Comparison of ENCODE assay signal across 9 cellular contexts in the genomic region with DNA sequence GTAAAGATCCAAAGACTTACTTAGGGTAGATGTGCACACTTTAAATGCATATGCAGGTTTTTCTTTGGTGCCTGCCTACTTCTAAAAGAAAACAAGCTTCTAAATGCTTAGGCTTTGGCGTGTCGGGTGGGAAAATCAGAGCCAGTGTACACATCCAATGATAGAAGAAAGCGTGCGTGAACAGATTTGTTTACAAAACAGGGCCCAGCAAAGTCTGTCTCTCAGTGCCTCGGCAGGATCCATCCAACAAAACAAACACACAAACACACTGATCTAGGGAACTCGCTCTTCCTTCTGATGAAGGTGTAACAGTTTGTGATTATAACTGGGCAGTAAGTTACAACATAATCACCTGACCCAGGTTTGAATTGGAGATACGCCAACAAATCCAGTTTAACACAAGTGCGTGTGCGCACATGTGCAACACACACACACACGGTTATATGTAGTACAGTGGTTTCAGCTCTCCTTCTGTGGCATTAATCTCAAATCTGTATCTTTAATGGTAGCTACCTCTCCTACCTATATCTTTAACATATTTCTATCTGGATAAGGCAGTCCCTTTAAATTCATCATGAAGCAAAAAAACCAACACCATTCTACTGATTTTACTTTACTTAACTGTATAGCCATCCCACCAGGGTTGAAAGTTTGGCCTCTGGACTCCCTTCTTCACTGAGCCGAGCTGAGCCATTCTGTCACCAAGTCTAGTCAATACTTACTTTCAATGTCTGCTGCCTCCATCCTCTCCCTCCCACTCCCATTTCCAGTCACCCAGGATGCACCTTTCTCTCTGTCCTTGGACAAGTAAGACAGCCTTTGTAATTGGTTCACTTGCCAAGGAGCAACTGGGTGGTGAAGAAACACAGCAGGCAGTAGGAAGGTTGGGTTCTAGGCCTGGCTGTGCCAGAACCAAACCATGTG.
DNase-seq lines count a peak whose midpoint lies in the region; ATAC-seq, FAIRE-seq and TF ChIP-seq lines count a peak whose summit lies in the region.
"Had no signal": no experiment of that assay in that cellular context is flagged by ENCODE, and none has a peak within 500 bp of the region (broad histone marks: within the 10 kb centered on the region; RNA-seq: fewer than 3 reads in every experiment).

No MANE protein-coding gene starts in this region.

- TF ChIP-seq RAD21 in IMR-90 (IDR thresholded peaks at IDR 0.05; ENCODE audit: low read length): no peak
- TF ChIP-seq RAD21 in GM12878 (IDR thresholded peaks at IDR 0.05; ENCODE audit: insufficient read depth, low read depth, low read length): no peak

- peak overlapping the region; percentile 93 for H2BK120ac ChIP-seq in IMR-90 (ENCODE audit: low read depth, low read length)

- H3K79me1 ChIP-seq in IMR-90 (ENCODE audit: low read depth in 1 of 2, low read length in 2 of 2): peaks cover 17 to 60% of the 10 kb centered on the region in 2 experiments

- no peaks in the 10 kb centered on the region for H3K27me3 ChIP-seq in ACC112 (ENCODE audit: insufficient read depth, low read length)
- no peaks in the 10 kb centered on the region for H3K27me3 ChIP-seq in IMR-90 (ENCODE audit: control insufficient read depth, insufficient read depth, low read length)
- no peaks in the 10 kb centered on the region for H3K27me3 ChIP-seq in GM12878 (replicated peaks in 1 of 2; ENCODE audit: control insufficient read depth in 2 of 2, insufficient read depth in 2 of 2, low read length in 1 of 2)
- no peaks in the 10 kb centered on the region for H3K27me3 ChIP-seq in muscle layer of duodenum (ENCODE audit: low read depth, low read length)

- peak; percentile 15; the same call in 1 of the 2 replicates for TF ChIP-seq POLR2A in IMR-90 (IDR thresholded peaks at IDR 0.05; ENCODE audit: low read depth, low read length)
- TF ChIP-seq POLR2A in GM12878 (IDR thresholded peaks at IDR 0.05; ENCODE audit: low read depth, low read length): no peak; the same call in 1 of the 2 replicates

- peak overlapping the region; percentile 93 for H3K18ac ChIP-seq in IMR-90 (ENCODE audit: low read depth, low read length)

- CTCF ChIA-PET in IMR-90 (lab: Yijun Ruan, JAX): no interaction called here
- CTCF ChIA-PET in GM12878 (lab: Yijun Ruan, JAX): interaction anchor here (1.7 to 1.8 kb wide), 2 partner anchors 11 to 29 kb away, joined by 4 to 5 read pairs; no protein-coding TSS in a partner anchor

- H3K4me3 ChIP-seq in ACC112 (ENCODE audit: low read depth, low read length) (no peak overlapping the region), IMR-90 (ENCODE audit: insufficient read depth, low read depth, low read length) (peak overlapping the region; percentile 23; the same call in 1 of the 2 replicates), GM12878 (no peak overlapping the region), muscle layer of duodenum (ENCODE audit: low read depth in 1 of 2, low read length in 2 of 2) (no peak overlapping the region)

- peaks cover 16% of the 10 kb centered on the region for H3K9me1 ChIP-seq in IMR-90 (ENCODE audit: insufficient read depth, low read length)

- H4K20me1 ChIP-seq in IMR-90 (ENCODE audit: insufficient read depth, low read length) (no peaks in the 10 kb centered on the region; the same call in 1 of the 2 replicates), GM12878 (ENCODE audit: control insufficient read depth, insufficient read depth) (no peaks in the 10 kb centered on the region)

- H3K27ac ChIP-seq in ACC112 (ENCODE audit: low read depth, low read length) (peak overlapping the region; percentile 99), IMR-90 (ENCODE audit: insufficient read depth, low read length) (peak overlapping the region; percentile 97), GM12878 (ENCODE audit: control insufficient read depth, insufficient read depth) (peak overlapping the region; percentile 34), muscle layer of duodenum (ENCODE audit: low read length) (peak overlapping the region; percentile 45)

- WGBS in IMR-90 (ENCODE audit: extremely low coverage in 2 of 2, insufficient read length in 1 of 2), 2 experiments: 0% methylated on average over 1 of the region's 11 CpGs; no CpG with 5 or more reads in 1 of the 2 experiments
- 77% methylated on average over 11 of the region's 11 CpGs for WGBS in GM12878 (ENCODE audit: insufficient coverage, insufficient replicate concordance, low lambda C conversion rate, missing lambda C conversion rate)

- H2BK20ac ChIP-seq in IMR-90 (ENCODE audit: low read depth, low read length): peak overlapping the region; percentile 90

- H3K23ac ChIP-seq in IMR-90 (ENCODE audit: low read depth, low read length): peak overlapping the region; percentile 96

- H4K8ac ChIP-seq in IMR-90 (ENCODE audit: low read depth in 2 of 2, low read length in 2 of 2): peak overlapping the region; percentile 88 to 94

- peak overlapping the region; percentile 93 for H2BK15ac ChIP-seq in IMR-90 (ENCODE audit: low read depth, low read length)

- H3K36me3 ChIP-seq in ACC112 (ENCODE audit: insufficient read depth, low read length): peaks cover 7% of the 10 kb centered on the region; the same call in 1 of the 2 replicates
- H3K36me3 ChIP-seq in IMR-90 (ENCODE audit: control insufficient read depth, insufficient read depth, low read length): peaks cover 2% of the 10 kb centered on the region; the same call in 1 of the 2 replicates
- H3K36me3 ChIP-seq in GM12878 (ENCODE audit: control insufficient read depth in 2 of 2, insufficient read depth in 2 of 2, low read length in 1 of 2): peaks cover 20 to 35% of the 10 kb centered on the region in 2 experiments
- peaks cover 0 to 20% of the 10 kb centered on the region in 2 donors for H3K36me3 ChIP-seq in muscle layer of duodenum (ENCODE audit: control insufficient read depth in 1 of 2, insufficient read depth in 2 of 2, low read length in 2 of 2)

- peak overlapping the region; percentile 71 for H3K4ac ChIP-seq in IMR-90 (ENCODE audit: low read depth, low read length)

- RAD21 ChIA-PET in GM12878 (lab: Charles Lee; ENCODE audit: unreplicated experiment): interaction anchor here (0.9 kb wide), 1 partner anchor 110 kb away, joined by 3 read pairs; no protein-coding TSS in a partner anchor

- peak overlapping the region; percentile 86 for H3K56ac ChIP-seq in IMR-90 (ENCODE audit: extremely low read depth, insufficient read depth, low read length)

- H2BK5ac ChIP-seq in IMR-90 (ENCODE audit: low read depth, low read length, poor library complexity, severe bottlenecking): peak overlapping the region; percentile 100

- POLR2A ChIA-PET in IMR-90 (lab: Charles Lee; ENCODE audit: unreplicated experiment) (interaction anchor here (0.6 to 1.4 kb wide), 3 partner anchors 8 to 546 kb away, joined by 3 to 4 read pairs (median 3); no protein-coding TSS in a partner anchor), GM12878 (lab: Charles Lee) (no interaction called here)

- H2AFZ ChIP-seq in ACC112 (ENCODE audit: low read length, unreplicated experiment) (no peak overlapping the region), IMR-90 (replicated peaks; ENCODE audit: low read length, poor library complexity) (peak overlapping the region; percentile 1), GM12878 (ENCODE audit: control insufficient read depth, low read depth, low read length) (no peak overlapping the region)

- TF ChIP-seq CTCF in IMR-90 (conservative IDR thresholded peaks at IDR 0.05; ENCODE audit: low read depth, low read length) (no peak), GM12878 (IDR thresholded peaks at IDR 0.05 in 2 of 3, conservative IDR thresholded peaks at IDR 0.05 in 1 of 3; ENCODE audit: control insufficient read depth in 2 of 3, extremely low read depth in 1 of 3, insufficient read depth in 1 of 3, low read depth in 3 of 3, low read length in 3 of 3) (no peak)

- H3K9ac ChIP-seq in IMR-90 (ENCODE audit: low read depth, low read length) (peak overlapping the region; percentile 82), GM12878 (ENCODE audit: control insufficient read depth, insufficient read depth, low read length) (no peak overlapping the region)

- intact Hi-C loops in IMR-90 (cut with micrococcal nuclease): no loop called here
- intact Hi-C loops in GM12878 (cut with micrococcal nuclease; ENCODE audit: unreplicated experiment): no loop called here

- peak overlapping the region; percentile 98 for H2AK5ac ChIP-seq in IMR-90 (ENCODE audit: low read depth, low read length)

- dilution Hi-C loops in IMR-90 (cut with HindIII; ENCODE audit: low sequenced_read_pairs, unreplicated experiment): no loop called here

- no peak for FAIRE-seq in GM12878 (lab: Jason Lieb, UNC)

- no TSS peak for BruUV-seq in IMR-90 (replicated peaks; lab: Mats Ljungman, UMichigan)
- BruUV-seq in GM12878 (replicated peaks; lab: Mats Ljungman, UMichigan): no TSS peak

- no peaks in the 10 kb centered on the region for H3K9me3 ChIP-seq in IMR-90 (ENCODE audit: control insufficient read depth, insufficient read depth, low read length)
- H3K9me3 ChIP-seq in GM12878 (replicated peaks; ENCODE audit: control insufficient read depth, insufficient read depth, low read length): no peaks in the 10 kb centered on the region
- no peaks in the 10 kb centered on the region for H3K9me3 ChIP-seq in muscle layer of duodenum (ENCODE audit: control insufficient read depth in 1 of 2, low read length in 2 of 2)

- peak overlapping the region; percentile 47 for H2AK9ac ChIP-seq in IMR-90 (replicated peaks; ENCODE audit: low read depth, low read length, poor library complexity)

- SMC1A ChIA-PET in GM12878 (lab: Charles Lee; ENCODE audit: uncharacterized antibody, unreplicated experiment): interaction anchor here (0.7 to 1.2 kb wide), 3 partner anchors 10 to 21 kb away, joined by 3 to 4 read pairs (median 3); no protein-coding TSS in a partner anchor

- peak; percentile 53 for DNase-seq in IMR-90
- no peak for DNase-seq in GM12878 (ENCODE audit: low read depth, low spot score)
- no peak for DNase-seq in dermis blood vessel endothelial cell
- DNase-seq in HuH-7.5 (ENCODE audit: low spot score): no peak
- no peak for DNase-seq in hippocampal formation (lab: John Stamatoyannopoulos, UW)
- no peak for DNase-seq in activated effector memory CD4-positive, alpha-beta T cell treated with anti-CD3 and anti-CD28 coated beads, Interleukin-2, amount 50 U/mL, for 16 hours
- DNase-seq: NCI-H526 treated with DMSO at 0.1 percent for 48 hours had no signal

- H3K4me1 ChIP-seq in ACC112 (ENCODE audit: control insufficient read depth, insufficient read depth, low read length, unreplicated experiment) (peaks cover 97% of the 10 kb centered on the region), IMR-90 (ENCODE audit: control insufficient read depth, insufficient read depth, low read length) (peaks cover 46% of the 10 kb centered on the region), GM12878 (ENCODE audit: control insufficient read depth, insufficient read depth, low read length) (peaks cover 40% of the 10 kb centered on the region), muscle layer of duodenum (ENCODE audit: control insufficient read depth in 1 of 2, insufficient read depth in 2 of 2, low read length in 2 of 2) (peaks cover 29 to 32% of the 10 kb centered on the region in 2 donors)

- no peak for ATAC-seq in IMR-90 (ENCODE audit: low read depth)
- no peak for ATAC-seq in GM12878

- H3K79me2 ChIP-seq in ACC112 (ENCODE audit: control insufficient read depth, insufficient read depth, low read length, unreplicated experiment) (peaks cover 83% of the 10 kb centered on the region), GM12878 (ENCODE audit: control insufficient read depth, insufficient read depth, low read length) (peaks cover 82% of the 10 kb centered on the region)

- peak overlapping the region; percentile 91 for H4K91ac ChIP-seq in IMR-90 (ENCODE audit: insufficient read depth, low read depth, low read length)

- TF ChIP-seq EP300 in GM12878 (IDR thresholded peaks at IDR 0.05; ENCODE audit: borderline replicate concordance in 1 of 2, control insufficient read depth in 1 of 2, low read depth in 2 of 2, low read length in 2 of 2): no peak

- peak overlapping the region; percentile 92 for H3K14ac ChIP-seq in IMR-90 (replicated peaks; ENCODE audit: low read depth, low read length)

- peak overlapping the region; percentile 91 for H4K5ac ChIP-seq in IMR-90 (ENCODE audit: low read depth, low read length)

- H3K4me2 ChIP-seq in IMR-90 (ENCODE audit: low read depth, low read length): peak overlapping the region; percentile 86
- H3K4me2 ChIP-seq in GM12878 (ENCODE audit: control insufficient read depth, insufficient read depth): no peak overlapping the region

- in situ Hi-C loops in IMR-90 (cut with MboI; ENCODE audit: low sequenced_read_pairs): no loop called here
- in situ Hi-C loops in GM12878 (cut with MboI): no loop called here

Comparison
In these comparisons a context has a peak if more than half of its experiments do, and no peak if none do; other contexts are left out.
1. H3K27ac ChIP-seq: peak in every context shown above with its lines; median percentile 99 in ACC112; 97 in IMR-90; 45 in muscle layer of duodenum; 34 in GM12878.